ENCODE assay signal across 9 cellular contexts in genomic region chr10:122113161-122113944, GRCh38.
DNase-seq lines count a peak whose midpoint lies in the region; ATAC-seq, FAIRE-seq and TF ChIP-seq lines count a peak whose summit lies in the region.
"Had no signal": no experiment of that assay in that cellular context is flagged by ENCODE, and none has a peak within 500 bp of the region (broad histone marks: within the 10 kb centered on the region; RNA-seq: fewer than 3 reads in every experiment).

No MANE protein-coding gene starts in this region.

- H3K27ac ChIP-seq in keratinocyte (ENCODE audit: control insufficient read depth, insufficient read depth, low read length): peak overlapping the region; percentile 82
- H3K27ac ChIP-seq in stomach: peak overlapping the region; percentile 96 to 100 (median 99)

- peak overlapping the region; percentile 96 for H3K4me2 ChIP-seq in keratinocyte (ENCODE audit: control insufficient read depth, extremely low read depth, insufficient read depth, low read depth, low read length)

- peak; percentile 14 for DNase-seq in A172 (ENCODE audit: low spot score)
- peak; percentile 37 for DNase-seq in GM12891 (ENCODE audit: insufficient read length, low spot score)
- DNase-seq in NCI-H460 (ENCODE audit: extremely low read depth, low read depth): peak; percentile 71
- DNase-seq in cardiac fibroblast (ENCODE audit: low read depth in 2 of 2): peak; percentile 76 to 77
- DNase-seq in keratinocyte (ENCODE audit: low read depth, low spot score): no peak
- peak; percentile 69 for DNase-seq in stomach
- DNase-seq in NCI-H1694 treated with DMSO at 0.1 percent for 48 hours (lab: John Stamatoyannopoulos, UW): no peak
- no peak for DNase-seq in natural killer cell treated with Interleukin-12 subunit alpha and Interleukin-12 subunit beta and Interleukin-15 and Interleukin-18, amount 100 ng/mL, for 72 hours (ENCODE audit: low spot score)
- DNase-seq: naive B cell had no signal

- no peak overlapping the region for H3K27ac Mint-ChIP-seq in natural killer cell treated with Interleukin-12 subunit alpha and Interleukin-12 subunit beta and Interleukin-15 and Interleukin-18, amount 100 ng/mL, for 72 hours

- TF ChIP-seq EP300 in stomach (IDR thresholded peaks at IDR 0.05): no peak

- dilution Hi-C loops in keratinocyte (cut with MboI; ENCODE audit: extremely low pct_ligation_motif_present, low sequenced_read_pairs): no loop called here

- H3K36me3 Mint-ChIP-seq in natural killer cell treated with Interleukin-12 subunit alpha and Interleukin-12 subunit beta and Interleukin-15 and Interleukin-18, amount 100 ng/mL, for 72 hours: no peaks in the 10 kb centered on the region

- 0 to 2% (median 1%) methylated on average over 20 to 77 of the region's 77 CpGs for WGBS in stomach, 5 donors

- ATAC-seq in natural killer cell treated with Interleukin-12 subunit alpha and Interleukin-12 subunit beta and Interleukin-15 and Interleukin-18, amount 100 ng/mL, for 72 hours: no peak

- H3K36me3 ChIP-seq in keratinocyte (ENCODE audit: control insufficient read depth in 2 of 2, extremely low read depth in 1 of 2, insufficient read depth in 2 of 2, low read length in 2 of 2): no peaks in the 10 kb centered on the region
- H3K36me3 ChIP-seq in stomach: no peaks in the 10 kb centered on the region

- H3K4me1 ChIP-seq in keratinocyte (ENCODE audit: control insufficient read depth, extremely low read depth, insufficient read depth, low read length): peaks cover 36% of the 10 kb centered on the region
- peaks cover 19 to 50% (median 40%) of the 10 kb centered on the region in 4 donors for H3K4me1 ChIP-seq in stomach

- H3K9me3 Mint-ChIP-seq in natural killer cell treated with Interleukin-12 subunit alpha and Interleukin-12 subunit beta and Interleukin-15 and Interleukin-18, amount 100 ng/mL, for 72 hours: no peaks in the 10 kb centered on the region

- no peaks in the 10 kb centered on the region for H3K4me1 Mint-ChIP-seq in natural killer cell treated with Interleukin-12 subunit alpha and Interleukin-12 subunit beta and Interleukin-15 and Interleukin-18, amount 100 ng/mL, for 72 hours (ENCODE audit: low read depth in 2 of 2)

- peak overlapping the region; percentile 91 for H3K9ac ChIP-seq in keratinocyte (ENCODE audit: control insufficient read depth, extremely low read depth, insufficient read depth, low read length)

- H3K9me3 ChIP-seq in keratinocyte (ENCODE audit: control insufficient read depth, low read depth, low read length) (no peaks in the 10 kb centered on the region), stomach (no peaks in the 10 kb centered on the region)

- TF ChIP-seq CTCF in cardiac fibroblast (IDR thresholded peaks at IDR 0.05; ENCODE audit: low read depth, low read length) (peak; percentile 70), keratinocyte (optimal IDR thresholded peaks at IDR 0.05 in 1 of 3, IDR thresholded peaks at IDR 0.05 in 1 of 3, conservative IDR thresholded peaks at IDR 0.05 in 1 of 3; ENCODE audit: extremely low read depth in 1 of 3, insufficient read depth in 2 of 3, low read length in 3 of 3) (peak; percentile 50 to 71 (median 63)), stomach (IDR thresholded peaks at IDR 0.05) (peak in 5 of 7 experiments; percentile 15 to 68 (median 46))

- peaks cover 31% of the 10 kb centered on the region for H3K79me2 ChIP-seq in keratinocyte (ENCODE audit: control insufficient read depth, insufficient read depth, low read length)

- H3K27me3 ChIP-seq in keratinocyte (ENCODE audit: control insufficient read depth, extremely low read depth, insufficient read depth, low read length) (no peaks in the 10 kb centered on the region), stomach (peaks cover 0 to 24% (median 0%) of the 10 kb centered on the region in 3 donors)

- peaks cover 2% of the 10 kb centered on the region for H3K9me1 ChIP-seq in keratinocyte (ENCODE audit: control insufficient read depth, extremely low read depth, insufficient read depth, low read length)

- no peak for FAIRE-seq in GM12891 (lab: Jason Lieb, UNC)
- FAIRE-seq in keratinocyte (lab: Jason Lieb, UNC): no peak

- H3K4me3 Mint-ChIP-seq in natural killer cell treated with Interleukin-12 subunit alpha and Interleukin-12 subunit beta and Interleukin-15 and Interleukin-18, amount 100 ng/mL, for 72 hours: no peak overlapping the region

- H4K20me1 ChIP-seq in keratinocyte (ENCODE audit: control insufficient read depth, extremely low read depth, insufficient read depth, low read length): no peaks in the 10 kb centered on the region

- intact Hi-C loops in stomach (cut with DNase I; ENCODE audit: low total_unique reads): no loop called here

- TF ChIP-seq POLR2A in GM12891 (IDR thresholded peaks at IDR 0.05; ENCODE audit: low read depth, low read length) (no peak), stomach (IDR thresholded peaks at IDR 0.05) (peak in 2 of 4 donors; percentile 56 to 90)

- peak overlapping the region; percentile 81 for H2AFZ ChIP-seq in keratinocyte (ENCODE audit: control insufficient read depth, low read length)

- H3K4me3 ChIP-seq in cardiac fibroblast (replicated peaks in 1 of 2; ENCODE audit: low read depth in 2 of 2, low read length in 2 of 2): peak overlapping the region; percentile 71 to 81
- peak overlapping the region; percentile 72 to 81 (median 74) for H3K4me3 ChIP-seq in keratinocyte (ENCODE audit: control insufficient read depth in 2 of 3, extremely low read depth in 1 of 3, insufficient read depth in 2 of 3, low read depth in 1 of 3, low read length in 3 of 3)
- H3K4me3 ChIP-seq in stomach: peak overlapping the region; percentile 55 to 74 (median 64)

- H3K27me3 Mint-ChIP-seq in natural killer cell treated with Interleukin-12 subunit alpha and Interleukin-12 subunit beta and Interleukin-15 and Interleukin-18, amount 100 ng/mL, for 72 hours: peaks cover 36 to 44% of the 10 kb centered on the region in 2 donors

TF ChIP-seq in GM12891, 5 proteins besides CTCF, POLR2A, EP300 and RAD21:
- TF ChIP-seq SPI1 (IDR thresholded peaks at IDR 0.05; ENCODE audit: low read depth, low read length): no peak
- TF ChIP-seq TAF1 (IDR thresholded peaks at IDR 0.05; ENCODE audit: low read depth, low read length): no peak
- TF ChIP-seq POLR2AphosphoS5 (IDR thresholded peaks at IDR 0.05; ENCODE audit: low read depth, low read length): no peak
- TF ChIP-seq POU2F2 (IDR thresholded peaks at IDR 0.05; ENCODE audit: low read depth, low read length): no peak
TF ChIP-seq in GM12891: peak in this region for 0.

Comparison
In these comparisons a context has a peak if more than half of its experiments do, and no peak if none do; other contexts are left out.
1. DNase-seq: peak in A172 (single experiment), GM12891 (single experiment), NCI-H460 (single experiment), cardiac fibroblast (2 of 2) and stomach (single experiment); none in keratinocyte (single experiment), NCI-H1694 treated with DMSO at 0.1 percent for 48 hours (single experiment) and natural killer cell treated with Interleukin-12 subunit alpha and Interleukin-12 subunit beta and Interleukin-15 and Interleukin-18, amount 100 ng/mL, for 72 hours (single experiment).
2. Peak in every context shown above with its lines, with median percentiles within 50 percentile points of each other: H3K4me3 ChIP-seq and CTCF ChIP-seq.